In genomic region chr12:90174198-90174510, GRCh38 we compare ENCODE assay signal across 12 cellular contexts.
A peak's percentile ranks its signal among the peaks of the same experiment; 100 is the strongest.
DNase-seq lines count a peak whose midpoint lies in the region; ATAC-seq and TF ChIP-seq lines count a peak whose summit lies in the region.
"Had no signal": no experiment of that assay in that cellular context is flagged by ENCODE, and none has a peak within 500 bp of the region (broad histone marks: within the 10 kb centered on the region; RNA-seq: fewer than 3 reads in every experiment).

No MANE protein-coding gene starts in this region.

- H3K23ac ChIP-seq in H9 (ENCODE audit: insufficient read length, low read depth, low read length), result no peak overlapping the region

- H3K4ac ChIP-seq in H9 (ENCODE audit: low read depth, low read length), result no peak overlapping the region

- H3K27ac Mint-ChIP-seq in H9, result no peak overlapping the region

- H4K8ac ChIP-seq in H9 (replicated peaks; ENCODE audit: insufficient read length, low read depth, low read length), result no peak overlapping the region

- H4K5ac ChIP-seq in H9 (ENCODE audit: insufficient read length, low read depth, low read length), result no peak overlapping the region

- no peaks in the 10 kb centered on the region for H3K4me1 Mint-ChIP-seq in H9

- DNase-seq in DMS 273 (lab: John Stamatoyannopoulos, UW; ENCODE audit: unreplicated experiment) (peak; percentile 87), NCI-H2227 (lab: John Stamatoyannopoulos, UW; ENCODE audit: unreplicated experiment) (peak; percentile 79), fibroblast of villous mesenchyme (ENCODE audit: low read depth) (peak; percentile 10), H9 (no peak), dedifferentiated amniotic fluid mesenchymal stem cell (ENCODE audit: extremely low spot score) (no peak), nucleus accumbens (lab: John Stamatoyannopoulos, UW) (no peak), GM10248 (ENCODE audit: extremely low spot score) (no peak)
- DNase-seq: effector memory CD4-positive, alpha-beta T cell; KBM-7; left cardiac atrium; tibial artery had no signal

- no peak overlapping the region for H2BK120ac ChIP-seq in H9 (ENCODE audit: low read depth, low read length, poor library complexity, severe bottlenecking)

- H3K9me3 ChIP-seq in H9 (ENCODE audit: control insufficient read depth, low read depth, low read length), result no peaks in the 10 kb centered on the region
- H3K9me3 ChIP-seq: tibial artery had no signal

- H2BK20ac ChIP-seq in H9 (ENCODE audit: low read depth, low read length, poor library complexity, severe bottlenecking), result no peak overlapping the region

- POLR2A ChIA-PET in GM10248 (lab: Yijun Ruan, JAX), result no interaction called here

- no peak overlapping the region for H3T11ph ChIP-seq in H9 (ENCODE audit: low read length)

- H2AFZ ChIP-seq in H9 (ENCODE audit: low read length), result no peak overlapping the region

- no peak overlapping the region for H3K27ac ChIP-seq in H9 (ENCODE audit: insufficient read length, low read depth, low read length)
- H3K27ac ChIP-seq: tibial artery had no signal

- no peak overlapping the region for H3K4me2 ChIP-seq in H9 (ENCODE audit: insufficient read depth, insufficient read length, low read length)

- no peak overlapping the region for H2BK5ac ChIP-seq in H9 (ENCODE audit: insufficient read length, low read length)

- TF ChIP-seq CTCF in fibroblast of villous mesenchyme (IDR thresholded peaks at IDR 0.05; ENCODE audit: insufficient read depth, low read depth, low read length) (no peak), H9 (conservative IDR thresholded peaks at IDR 0.05) (no peak), GM10248 (IDR thresholded peaks at IDR 0.05; ENCODE audit: control extremely low read depth, extremely low read depth, low read depth, missing control alignments) (no peak)

- no peaks in the 10 kb centered on the region for H3K27me3 Mint-ChIP-seq in H9 (ENCODE audit: low read depth)

- H3K79me2 ChIP-seq in H9 (ENCODE audit: insufficient read depth, low read length), result no peaks in the 10 kb centered on the region

- H3K4me3 Mint-ChIP-seq in H9, result no peak overlapping the region

- H3K23me2 ChIP-seq in H9 (ENCODE audit: insufficient read length, low read depth, low read length, poor library complexity, severe bottlenecking), result no peaks in the 10 kb centered on the region

- no peaks in the 10 kb centered on the region for H3K4me1 ChIP-seq in H9 (ENCODE audit: insufficient read depth, low read length)

- H4K20me1 ChIP-seq in H9 (ENCODE audit: control insufficient read depth, insufficient read depth, insufficient read length), result no peaks in the 10 kb centered on the region

- no peak overlapping the region for H2BK12ac ChIP-seq in H9 (ENCODE audit: insufficient read length, low read depth, low read length)

- H3K9me3 Mint-ChIP-seq in H9, result no peaks in the 10 kb centered on the region; a peak in 1 of 5 replicates

- no peak overlapping the region for H2BK15ac ChIP-seq in H9 (ENCODE audit: low read depth, low read length)

- H3K18ac ChIP-seq in H9 (ENCODE audit: insufficient read length, low read depth, low read length), result no peak overlapping the region

- no peak overlapping the region for H3K56ac ChIP-seq in H9 (ENCODE audit: insufficient read length, low read depth, low read length)

- no CpG with 5 or more reads among the region's 1 CpG for WGBS in H9 (ENCODE audit: extremely low coverage, insufficient read length, low lambda C conversion rate)

- no peaks in the 10 kb centered on the region for H3K79me1 ChIP-seq in H9 (ENCODE audit: insufficient read depth, low read depth, low read length, poor library complexity, severe bottlenecking)

- no peak overlapping the region for H2AK5ac ChIP-seq in H9 (ENCODE audit: insufficient read length, low read length)

- no peak overlapping the region for H4K91ac ChIP-seq in H9 (ENCODE audit: insufficient read length, low read depth, low read length)

- CTCF ChIA-PET in GM10248 (lab: Yijun Ruan, JAX), result interaction anchor here (1.0 to 3.2 kb wide), 2 partner anchors 10 to 21 kb away, joined by 3 to 10 read pairs; no protein-coding TSS in a partner anchor

- no peak overlapping the region for H3K9ac ChIP-seq in H9 (ENCODE audit: extremely low read depth, insufficient read length, low read length)

- H3K14ac ChIP-seq in H9 (ENCODE audit: insufficient read depth, low read length), result no peak overlapping the region

- H3K4me3 ChIP-seq in fibroblast of villous mesenchyme (ENCODE audit: low read depth, low read length), result no peak overlapping the region
- H3K4me3 ChIP-seq: tibial artery had no signal

- H3K27me3 ChIP-seq in H9 (ENCODE audit: insufficient read depth, low read length), result no peaks in the 10 kb centered on the region
- H3K27me3 ChIP-seq: tibial artery had no signal

- ATAC-seq in GM19328 (IDR thresholded peaks at IDR 0.05; ENCODE audit: unreplicated experiment), result peak; percentile 59
- ATAC-seq: left cardiac atrium had no signal

- H3K36me3 Mint-ChIP-seq in H9 (ENCODE audit: insufficient read depth in 1 of 3, low read depth in 3 of 3), result no peaks in the 10 kb centered on the region

Comparison
In these comparisons a context has a peak if more than half of its experiments do, and no peak if none do; other contexts are left out.
1. DNase-seq: peak in DMS 273 (single experiment), NCI-H2227 (single experiment) and fibroblast of villous mesenchyme (single experiment); none in H9 (single experiment), dedifferentiated amniotic fluid mesenchymal stem cell (single experiment), nucleus accumbens (0 of 56) and GM10248 (single experiment).